In the genomic region with DNA sequence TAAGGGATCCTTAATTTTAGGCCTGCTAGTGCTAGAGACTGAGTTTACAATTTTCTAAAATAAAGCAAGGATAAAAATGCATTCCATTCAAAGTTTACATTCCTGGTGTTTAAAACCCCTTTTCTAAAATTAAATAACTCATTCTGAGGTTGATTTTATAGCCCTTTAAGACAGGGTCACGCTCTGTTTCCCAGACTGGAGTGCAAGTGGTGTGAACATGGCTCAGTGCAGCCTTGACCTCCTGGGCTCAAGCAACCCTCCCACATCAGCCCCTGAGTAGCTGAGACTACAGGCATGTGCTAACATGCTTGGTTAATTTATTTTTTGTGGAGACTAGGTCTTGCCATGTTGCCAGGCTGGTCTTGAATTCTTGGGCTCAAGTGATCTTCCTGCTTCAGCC, we compare ENCODE assay signal across 26 cellular contexts. TPM values are rescaled to one million over a fixed set of nuclear protein-coding genes. Genes with fewer than 3 reads are reported as not detected.
DNase-seq lines count a peak whose midpoint lies in the region; ATAC-seq, FAIRE-seq and TF ChIP-seq lines count a peak whose summit lies in the region.
"Had no signal": no experiment of that assay in that cellular context is flagged by ENCODE, and none has a peak within 500 bp of the region (broad histone marks: within the 10 kb centered on the region; RNA-seq: fewer than 3 reads in every experiment).

No MANE protein-coding gene starts in this region.

- WGBS in heart left ventricle, 4 donors, result 91 to 100% (median 94%) methylated on average over 1 of the region's 1 CpG
- 78 to 95% (median 85%) methylated on average over 1 of the region's 1 CpG for WGBS in small intestine, 3 donors

- H3K27me3 Mint-ChIP-seq in astrocyte (ENCODE audit: low read depth, unreplicated experiment), result no peaks in the 10 kb centered on the region
- H3K27me3 Mint-ChIP-seq: effector memory CD8-positive, alpha-beta T cell; stimulated activated naive B cell treated with anti-CD40 and anti-IgM and Interleukin-4, amounts not matched to agents 10 μg/mL and 1 μg/mL and 100 μg/mL, for 72 hours had no signal

- intact Hi-C loops in heart left ventricle (cut with DNase I), result no loop called here

- no peak overlapping the region for H3K4me2 ChIP-seq in astrocyte (ENCODE audit: low read length)
- H3K4me2 ChIP-seq in keratinocyte (ENCODE audit: control insufficient read depth, extremely low read depth, insufficient read depth, low read depth, low read length), result no peak overlapping the region

- peaks cover 2% of the 10 kb centered on the region for H3K36me3 ChIP-seq in astrocyte (ENCODE audit: insufficient read depth, low read length)
- peaks cover 0 to 2% of the 10 kb centered on the region in 2 experiments for H3K36me3 ChIP-seq in keratinocyte (ENCODE audit: control insufficient read depth in 2 of 2, extremely low read depth in 1 of 2, insufficient read depth in 2 of 2, low read length in 2 of 2)
- peaks cover 0 to 7% (median 0%) of the 10 kb centered on the region in 9 donors for H3K36me3 ChIP-seq in heart left ventricle
- H3K36me3 ChIP-seq in small intestine (ENCODE audit: control insufficient read depth in 2 of 2, insufficient read depth in 2 of 2, low read length in 2 of 2), result no peaks in the 10 kb centered on the region

- no peak for FAIRE-seq in astrocyte (lab: Jason Lieb, UNC)
- FAIRE-seq in keratinocyte (lab: Jason Lieb, UNC), result peak; percentile 29
- no peak for FAIRE-seq in small intestine (lab: Jason Lieb, UNC)
- FAIRE-seq: GM12892 had no signal

- H2AFZ ChIP-seq in astrocyte (ENCODE audit: low read depth, low read length) (no peak overlapping the region), keratinocyte (ENCODE audit: control insufficient read depth, low read length) (no peak overlapping the region)

- TF ChIP-seq CTCF in AG04449 (IDR thresholded peaks at IDR 0.05; ENCODE audit: insufficient read depth, low read length, missing control alignments), result no peak
- no peak for TF ChIP-seq CTCF in astrocyte (IDR thresholded peaks at IDR 0.05; ENCODE audit: insufficient read depth, low read depth, low read length)
- no peak for TF ChIP-seq CTCF in keratinocyte (optimal IDR thresholded peaks at IDR 0.05 in 1 of 3, IDR thresholded peaks at IDR 0.05 in 1 of 3, conservative IDR thresholded peaks at IDR 0.05 in 1 of 3; ENCODE audit: extremely low read depth in 1 of 3, insufficient read depth in 2 of 3, low read length in 3 of 3)
- no peak for TF ChIP-seq CTCF in heart left ventricle (IDR thresholded peaks at IDR 0.05)

- H3K4me3 Mint-ChIP-seq in astrocyte (ENCODE audit: unreplicated experiment), result no peak overlapping the region
- H3K4me3 Mint-ChIP-seq: effector memory CD8-positive, alpha-beta T cell; stimulated activated naive B cell treated with anti-CD40 and anti-IgM and Interleukin-4, amounts not matched to agents 10 μg/mL and 1 μg/mL and 100 μg/mL, for 72 hours; T-helper 2 cell treated with Interferon-gamma antibody and Interleukin-4, amounts not matched to agents 5 μg/mL and 100 μg/mL, for 36 hours had no signal

- dilution Hi-C loops in keratinocyte (cut with MboI; ENCODE audit: extremely low pct_ligation_motif_present, low sequenced_read_pairs), result no loop called here

- H3K4me1 ChIP-seq in astrocyte (ENCODE audit: insufficient read depth, low read length), result no peaks in the 10 kb centered on the region
- no peaks in the 10 kb centered on the region for H3K4me1 ChIP-seq in keratinocyte (ENCODE audit: control insufficient read depth, extremely low read depth, insufficient read depth, low read length)
- H3K4me1 ChIP-seq in heart left ventricle, result no peaks in the 10 kb centered on the region
- no peaks in the 10 kb centered on the region for H3K4me1 ChIP-seq in small intestine (ENCODE audit: control insufficient read depth in 2 of 2, insufficient read depth in 1 of 2, low read depth in 1 of 2, low read length in 1 of 2)
- H3K4me1 ChIP-seq: adrenal gland, SJCRH30 had no signal

- H3K27ac ChIP-seq in astrocyte (ENCODE audit: low read depth, low read length) (no peak overlapping the region), keratinocyte (ENCODE audit: control insufficient read depth, insufficient read depth, low read length) (no peak overlapping the region), heart left ventricle (no peak overlapping the region), small intestine (ENCODE audit: low read depth in 1 of 2, low read length in 1 of 2) (no peak overlapping the region)
- H3K27ac ChIP-seq: adrenal gland, SJCRH30 had no signal

- DNase-seq in AG04449 (ENCODE audit: low read depth, low spot score) (peak; percentile 44), GM04503 (ENCODE audit: low read depth) (peak; percentile 69), astrocyte (ENCODE audit: low read depth) (peak; percentile 44), keratinocyte (ENCODE audit: low read depth, low spot score) (no peak), heart left ventricle (no peak), small intestine (no peak), COLO829 (ENCODE audit: low spot score) (no peak)
- DNase-seq: activated effector memory CD4-positive, alpha-beta T cell treated with Interleukin-2 at 50 U/mL for 16 hours; adrenal gland; cerebellar nuclear complex; effector memory CD8-positive, alpha-beta T cell; Kasumi-1; NCI-H1105; NCI-H2171; NCI-H748 treated with DMSO at 0.1 percent for 48 hours; OCI-M1; SJCRH30; stimulated activated naive B cell treated with anti-CD40 and anti-IgM and Interleukin-4, amounts not matched to agents 10 μg/mL and 1 μg/mL and 100 μg/mL, for 72 hours; trophoblast cell had no signal

- no peak for TF ChIP-seq POLR2A in heart left ventricle (IDR thresholded peaks at IDR 0.05)

- H3K9ac ChIP-seq in astrocyte (ENCODE audit: low read length) (no peak overlapping the region), keratinocyte (ENCODE audit: control insufficient read depth, extremely low read depth, insufficient read depth, low read length) (no peak overlapping the region)

- H3K79me2 ChIP-seq in astrocyte (ENCODE audit: insufficient read depth, low read length) (no peaks in the 10 kb centered on the region), keratinocyte (ENCODE audit: control insufficient read depth, insufficient read depth, low read length) (no peaks in the 10 kb centered on the region)

- no peaks in the 10 kb centered on the region for H3K9me3 ChIP-seq in astrocyte (ENCODE audit: insufficient read depth, low read depth, low read length)
- no peaks in the 10 kb centered on the region for H3K9me3 ChIP-seq in keratinocyte (ENCODE audit: control insufficient read depth, low read depth, low read length)
- H3K9me3 ChIP-seq in heart left ventricle, result no peaks in the 10 kb centered on the region
- H3K9me3 ChIP-seq in small intestine (ENCODE audit: control insufficient read depth, low read depth), result no peaks in the 10 kb centered on the region
- H3K9me3 ChIP-seq: adrenal gland, SJCRH30 had no signal

- CTCF ChIA-PET in AG04449 (lab: Yijun Ruan, JAX), result interaction anchor here (1.6 kb wide), 1 partner anchor 86 kb away, joined by 4 read pairs; no protein-coding TSS in a partner anchor

- peaks cover 38% of the 10 kb centered on the region for H3K4me1 Mint-ChIP-seq in astrocyte (ENCODE audit: low read depth, unreplicated experiment)

- peaks cover 13% of the 10 kb centered on the region for H3K36me3 Mint-ChIP-seq in astrocyte (ENCODE audit: low read depth, unreplicated experiment)

- peaks cover 1% of the 10 kb centered on the region for H3K9me3 Mint-ChIP-seq in astrocyte (ENCODE audit: unreplicated experiment)
- H3K9me3 Mint-ChIP-seq: effector memory CD8-positive, alpha-beta T cell; stimulated activated naive B cell treated with anti-CD40 and anti-IgM and Interleukin-4, amounts not matched to agents 10 μg/mL and 1 μg/mL and 100 μg/mL, for 72 hours; T-helper 2 cell treated with Interferon-gamma antibody and Interleukin-4, amounts not matched to agents 5 μg/mL and 100 μg/mL, for 36 hours had no signal

- H4K20me1 ChIP-seq in astrocyte (ENCODE audit: insufficient read depth, low read length) (no peaks in the 10 kb centered on the region), keratinocyte (ENCODE audit: control insufficient read depth, extremely low read depth, insufficient read depth, low read length) (no peaks in the 10 kb centered on the region)

- no peak for ATAC-seq in heart left ventricle
- no peak for ATAC-seq in GM18873 (IDR thresholded peaks at IDR 0.05; ENCODE audit: low FRiP score, unreplicated experiment)
- ATAC-seq: activated CD4-positive, CD25-positive, alpha-beta regulatory T cell treated with anti-CD3 and anti-CD28 coated beads, Interleukin-2, amount 50 U/mL, for 24 hours; effector memory CD8-positive, alpha-beta T cell; left lobe of liver; stimulated activated naive B cell treated with anti-CD40 and anti-IgM and Interleukin-4, amounts not matched to agents 10 μg/mL and 1 μg/mL and 100 μg/mL, for 72 hours had no signal

- POLR2A ChIA-PET in AG04449 (lab: Yijun Ruan, JAX), result no interaction called here

- H3K9me1 ChIP-seq in keratinocyte (ENCODE audit: control insufficient read depth, extremely low read depth, insufficient read depth, low read length), result no peaks in the 10 kb centered on the region

- H3K4me3 ChIP-seq in AG04449 (ENCODE audit: low read depth, low read length) (no peak overlapping the region), astrocyte (ENCODE audit: insufficient read depth, low read depth, low read length) (no peak overlapping the region), keratinocyte (ENCODE audit: control insufficient read depth in 2 of 3, extremely low read depth in 1 of 3, insufficient read depth in 2 of 3, low read depth in 1 of 3, low read length in 3 of 3) (no peak overlapping the region), heart left ventricle (no peak overlapping the region), small intestine (ENCODE audit: low read depth in 1 of 2, low read length in 2 of 2) (no peak overlapping the region)
- H3K4me3 ChIP-seq: adrenal gland, SJCRH30 had no signal

- no peak overlapping the region for H3K27ac Mint-ChIP-seq in astrocyte (ENCODE audit: unreplicated experiment)
- H3K27ac Mint-ChIP-seq: T-helper 2 cell treated with Interferon-gamma antibody and Interleukin-4, amounts not matched to agents 5 μg/mL and 100 μg/mL, for 36 hours had no signal

- H3K27me3 ChIP-seq in astrocyte (ENCODE audit: insufficient read depth, low read length) (no peaks in the 10 kb centered on the region), keratinocyte (ENCODE audit: control insufficient read depth, extremely low read depth, insufficient read depth, low read length) (no peaks in the 10 kb centered on the region), heart left ventricle (no peaks in the 10 kb centered on the region), small intestine (ENCODE audit: control insufficient read depth in 2 of 2, insufficient read depth in 2 of 2, low read length in 2 of 2) (no peaks in the 10 kb centered on the region)
- H3K27me3 ChIP-seq: adrenal gland, SJCRH30 had no signal

RNA-seq across cellular contexts. Expression of gene CDKL2, which starts 6.8 kb away (rescaled TPM):
- total RNA-seq in astrocyte (3.7 and 4.7 TPM in 2 replicates), heart left ventricle (1 to 10 TPM in 1 of 9 donors, under 1 TPM in 4, not detected in 4; 0.19 to 1.1 (median 0.83) TPM)
- polyA plus RNA-seq in keratinocyte (0.50 to 0.64 TPM (median 0.61 TPM) in 3 replicates), heart left ventricle (under 1 TPM in 1 of 2 donors, not detected in 1; 0.04 TPM), small intestine (under 1 TPM in 1 of 3 donors, not detected in 2; 0.33 TPM)
- not detected for polyA plus RNA-seq in keratinocyte (2011; ENCODE audit: low read depth)
- polyA plus RNA-seq in keratinocyte (2011; cell fraction: cytosol; rRNA removed), result 0.60 and 0.94 TPM in 2 replicates
- polyA plus RNA-seq in keratinocyte (2011; cell fraction: nucleus; rRNA removed), result 0.69 and 1.0 TPM in 2 replicates
- 0.08 and 0.53 TPM in 2 replicates for polyA plus RNA-seq in keratinocyte (2012; ENCODE audit: low replicate concordance)
- polyA minus RNA-seq in keratinocyte, result 0.45 to 3.4 TPM (median 1.6 TPM) in 3 replicates
- polyA minus RNA-seq in keratinocyte (2011; cell fraction: cytosol; rRNA and poly(A)+ RNA removed), result not detected
- 2.1 and 2.9 TPM in 2 replicates for polyA minus RNA-seq in keratinocyte (2011; cell fraction: nucleus; rRNA and poly(A)+ RNA removed)
- total RNA-seq: G401, HT1080 had no signal

RNA-seq across cellular contexts. Expression of gene G3BP2, which starts 36.0 kb away (rescaled TPM):
- total RNA-seq in astrocyte, result 281 and 285 TPM in 2 replicates
- 85.9 to 137 TPM (median 107 TPM) in 3 replicates for polyA plus RNA-seq in keratinocyte
- 339 TPM for polyA plus RNA-seq in keratinocyte (2011; ENCODE audit: low read depth)
- 73.9 and 130 TPM in 2 replicates for polyA plus RNA-seq in keratinocyte (2011; cell fraction: cytosol; rRNA removed)
- polyA plus RNA-seq in keratinocyte (2011; cell fraction: nucleus; rRNA removed), result 98.1 and 125 TPM in 2 replicates
- polyA plus RNA-seq in keratinocyte (2012; ENCODE audit: low replicate concordance), result 61.7 and 118 TPM in 2 replicates
- 18.9 to 137 TPM (median 73.9 TPM) in 3 replicates for polyA minus RNA-seq in keratinocyte
- 83.8 TPM for polyA minus RNA-seq in keratinocyte (2011; cell fraction: cytosol; rRNA and poly(A)+ RNA removed)
- polyA minus RNA-seq in keratinocyte (2011; cell fraction: nucleus; rRNA and poly(A)+ RNA removed), result 64.8 and 126 TPM in 2 replicates
- total RNA-seq in heart left ventricle, result 100 to 1,000 TPM in 2 of 9 donors, 10 to 100 TPM in 7; 70.8 to 126 (median 87.6) TPM
- polyA plus RNA-seq in heart left ventricle, result 10 to 100 TPM; 13.0 to 57.4 TPM
- polyA plus RNA-seq in small intestine, result 10 to 100 TPM; 44.1 to 52.1 (median 47.8) TPM

Comparison
In these comparisons a context has a peak if more than half of its experiments do, and no peak if none do; other contexts are left out.
1. DNase-seq: peak in AG04449 (single experiment), GM04503 (single experiment) and astrocyte (single experiment); none in keratinocyte (single experiment), heart left ventricle (0 of 5), small intestine (single experiment) and COLO829 (single experiment).